ENCODE assay signal across 7 cellular contexts in the genomic region with DNA sequence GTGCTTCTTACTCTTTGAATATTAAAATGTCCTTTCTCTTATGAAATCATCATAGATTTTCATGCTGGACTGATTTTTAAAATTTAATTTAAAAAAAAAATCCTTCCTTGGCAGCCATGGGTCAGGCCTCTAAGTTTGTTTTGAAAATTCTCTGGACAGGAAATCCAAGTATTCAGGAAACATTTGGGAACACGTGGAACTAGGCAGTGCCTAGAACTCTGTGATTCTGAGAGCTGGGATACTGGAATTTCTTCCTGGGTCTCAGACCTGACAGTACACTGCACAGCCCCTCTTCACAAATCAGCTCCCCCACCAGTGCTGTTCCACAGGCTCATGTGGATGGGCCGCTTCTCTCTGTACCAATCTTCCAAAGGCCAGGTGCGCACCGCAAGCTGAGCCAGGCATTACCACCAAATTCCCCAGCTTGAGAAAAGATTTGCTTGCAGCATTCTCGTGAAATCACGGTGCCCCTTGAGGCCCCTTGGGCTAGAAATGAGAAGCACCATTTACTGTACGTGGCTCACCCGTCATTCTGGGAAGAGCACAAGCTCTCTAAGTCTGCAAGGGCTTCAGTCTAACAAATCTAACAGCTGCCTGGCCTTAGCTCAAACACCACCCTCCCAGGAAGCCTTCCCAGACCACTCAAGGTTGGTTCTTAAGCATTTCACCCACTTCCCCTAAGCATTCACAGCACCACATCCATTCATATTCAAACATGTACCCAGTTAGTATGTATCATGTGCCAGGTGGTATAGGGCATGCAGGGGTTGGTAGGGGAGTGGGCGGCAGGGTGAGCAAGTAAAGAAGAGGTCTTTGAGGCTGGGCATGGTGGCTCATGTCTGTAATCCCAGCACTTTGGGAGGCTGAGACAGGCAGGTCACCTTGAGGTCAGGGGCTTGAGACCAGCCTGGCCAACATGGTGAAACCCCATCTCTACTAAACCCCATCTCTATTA. TPM values are rescaled to one million over a fixed set of nuclear protein-coding genes. Genes with fewer than 3 reads are reported as not detected.
DNase-seq lines count a peak whose midpoint lies in the region; ATAC-seq and TF ChIP-seq lines count a peak whose summit lies in the region.

No MANE protein-coding gene starts in this region.

- H3K79me2 ChIP-seq in OCI-LY7 (ENCODE audit: insufficient read depth, low read depth, low read length): peaks cover 38% of the 10 kb centered on the region; the same call in 1 of the 2 replicates

- no peak overlapping the region for H2AFZ ChIP-seq in OCI-LY7 (ENCODE audit: low read length)

- H3K9me2 ChIP-seq in OCI-LY7 (ENCODE audit: insufficient read depth, low read length): no peaks in the 10 kb centered on the region

- intact Hi-C loops in OCI-LY7 (cut with micrococcal nuclease; ENCODE audit: unreplicated experiment) (no loop called here), left ventricle myocardium superior (cut with micrococcal nuclease) (no loop called here)

- no peak for DNase-seq in OCI-LY7 (ENCODE audit: low spot score)
- DNase-seq in left ventricle myocardium superior: no peak
- no peak for DNase-seq in stimulated activated naive CD8-positive, alpha-beta T cell treated with anti-CD3 and anti-CD28 coated beads, Interleukin-15, Interleukin-2, amounts not matched to agents 100 U/mL and 50 U/mL, for 24 hours
- no peak for DNase-seq in NOMO-1 treated with DMSO at 0.1 percent for 48 hours (lab: John Stamatoyannopoulos, UW; ENCODE audit: unreplicated experiment)
- no peak for DNase-seq in dedifferentiated amniotic fluid mesenchymal stem cell (ENCODE audit: extremely low spot score)

- no peak overlapping the region for H3K4me3 ChIP-seq in OCI-LY7 (ENCODE audit: low read depth, low read length, poor library complexity, severe bottlenecking)

- peaks cover 54% of the 10 kb centered on the region for H3K4me1 ChIP-seq in OCI-LY7 (ENCODE audit: insufficient read depth, low read length, poor library complexity, severe bottlenecking)

- H3K27ac ChIP-seq in OCI-LY7 (ENCODE audit: low read depth, low read length, poor library complexity, severe bottlenecking): no peak overlapping the region

- peak overlapping the region; percentile 9; the same call in 1 of the 2 replicates for H3K4me2 ChIP-seq in OCI-LY7 (ENCODE audit: low read length)

- POLR2A ChIA-PET in OCI-LY7 (lab: Charles Lee): interaction anchor here (0.7 to 3.5 kb wide), 10 partner anchors 7 to 102 kb away, joined by 3 to 19 read pairs (median 4); no protein-coding TSS in a partner anchor

- CTCF ChIA-PET in OCI-LY7 (lab: Charles Lee; ENCODE audit: unreplicated experiment): interaction anchor here (2.1 kb wide), 1 partner anchor 10 kb away, joined by 6 read pairs; no protein-coding TSS in a partner anchor

- no peaks in the 10 kb centered on the region for H4K20me1 ChIP-seq in OCI-LY7 (ENCODE audit: insufficient read depth, low read length)

- ATAC-seq in GM21360 (IDR thresholded peaks at IDR 0.05; ENCODE audit: unreplicated experiment): peak; percentile 38
- ATAC-seq in left ventricle myocardium superior: peak; percentile 25
- peak; percentile 34 for ATAC-seq in stimulated activated naive CD8-positive, alpha-beta T cell treated with anti-CD3 and anti-CD28 coated beads, Interleukin-15, Interleukin-2, amounts not matched to agents 100 U/mL and 50 U/mL, for 24 hours
- no peak for ATAC-seq in HG03280 (IDR thresholded peaks at IDR 0.05; ENCODE audit: unreplicated experiment)

- H3K9me3 ChIP-seq in OCI-LY7 (ENCODE audit: low read length): no peaks in the 10 kb centered on the region

- no TSS peak for BruUV-seq in OCI-LY7 (replicated peaks; lab: Mats Ljungman, UMichigan)

- no peaks in the 10 kb centered on the region; the same call in 1 of the 2 replicates for H3K36me3 ChIP-seq in OCI-LY7 (ENCODE audit: insufficient read depth, low read length)

- no peak for TF ChIP-seq CTCF in OCI-LY7 (conservative IDR thresholded peaks at IDR 0.05; ENCODE audit: low read length)

RNA-seq across cellular contexts. Expression of a gene that starts 26.5 kb away (rescaled TPM):
- 8.1 and 12.8 TPM in 2 replicates for total RNA-seq in OCI-LY7 (2014; rRNA removed; shearing (Covaris generic))
- total RNA-seq in OCI-LY7 (2022) (38.7 and 43.7 TPM in 2 replicates), left ventricle myocardium superior (42.5 TPM)
